In the genomic region with DNA sequence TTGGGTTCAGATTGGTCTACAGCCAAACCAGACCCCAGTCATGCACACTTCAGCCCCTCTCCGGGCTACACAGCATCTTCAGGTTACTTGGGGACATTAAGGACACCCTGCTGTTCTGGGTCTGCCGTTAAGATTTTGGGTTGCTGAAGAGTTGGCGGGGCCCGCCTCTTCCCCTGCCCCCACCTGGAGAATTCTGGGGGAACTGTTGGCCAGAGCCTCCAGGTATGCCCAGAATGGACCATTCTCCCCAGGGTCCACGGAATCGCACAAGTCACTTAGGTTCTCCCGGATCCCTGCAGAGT, we compare ENCODE assay signal across 6 cellular contexts. TPM values are rescaled to one million over a fixed set of nuclear protein-coding genes. Genes with fewer than 3 reads are reported as not detected.
DNase-seq lines count a peak whose midpoint lies in the region; ATAC-seq and TF ChIP-seq lines count a peak whose summit lies in the region.

No MANE protein-coding gene starts in this region.

- peak overlapping the region; percentile 35 to 57 for H3K4me3 Mint-ChIP-seq in effector memory CD8-positive, alpha-beta T cell

- TF ChIP-seq CTCF in SK-N-SH (IDR thresholded peaks at IDR 0.05) (no peak), smooth muscle cell (IDR thresholded peaks at IDR 0.05; ENCODE audit: borderline replicate concordance, insufficient read depth, poor library complexity, severe bottlenecking) (no peak)

- H3F3A ChIP-seq in SK-N-SH (replicated peaks; ENCODE audit: insufficient read depth) (no peaks in the 10 kb centered on the region), smooth muscle cell (ENCODE audit: low read depth) (peaks cover 27% of the 10 kb centered on the region)

- H3K4me2 ChIP-seq in SK-N-SH: peak overlapping the region; percentile 68
- peak overlapping the region; percentile 97 for H3K4me2 ChIP-seq in smooth muscle cell

- 21% methylated on average over 3 of the region's 7 CpGs for WGBS in SK-N-SH (ENCODE audit: low lambda C conversion rate)
- 16% methylated on average over 7 of the region's 7 CpGs for WGBS in smooth muscle cell (ENCODE audit: low lambda C conversion rate)

- no peak for ATAC-seq in SK-N-SH treated with all-trans-retinoic acid at 6 μM for 48 hours
- no peak for ATAC-seq in effector memory CD8-positive, alpha-beta T cell (replicated peaks)

- peaks cover 0 to 9% of the 10 kb centered on the region in 2 experiments for H3K36me3 ChIP-seq in SK-N-SH (replicated peaks in 1 of 2; ENCODE audit: control insufficient read depth in 1 of 2, insufficient read depth in 2 of 2, low read length in 1 of 2)
- H3K36me3 ChIP-seq in smooth muscle cell (ENCODE audit: low read depth): no peaks in the 10 kb centered on the region

- peaks cover 13% of the 10 kb centered on the region for H3K36me3 Mint-ChIP-seq in effector memory CD8-positive, alpha-beta T cell (ENCODE audit: insufficient read depth)

- H4K20me1 ChIP-seq in SK-N-SH (ENCODE audit: insufficient read depth): peaks cover 14% of the 10 kb centered on the region; the same call in 1 of the 2 replicates
- H4K20me1 ChIP-seq in smooth muscle cell (ENCODE audit: low read depth): peaks cover 39% of the 10 kb centered on the region

- H3K79me2 ChIP-seq in SK-N-SH (ENCODE audit: insufficient read depth): peaks cover 45% of the 10 kb centered on the region
- H3K79me2 ChIP-seq in smooth muscle cell (ENCODE audit: low read depth): peaks cover 49% of the 10 kb centered on the region

- peak overlapping the region; percentile 27; the same call in 1 of the 2 replicates for H3K9ac ChIP-seq in SK-N-SH
- peak overlapping the region; percentile 49 for H3K9ac ChIP-seq in smooth muscle cell (ENCODE audit: low read depth)

- H3K27ac ChIP-seq in SK-N-SH (ENCODE audit: low read depth in 2 of 2, low read length in 1 of 2) (peak overlapping the region; percentile 43 to 77; a peak in 3 of 4 replicates), smooth muscle cell (ENCODE audit: low read depth) (peak overlapping the region; percentile 77)

- peaks cover 17 to 34% of the 10 kb centered on the region in 2 donors for H3K27me3 Mint-ChIP-seq in effector memory CD8-positive, alpha-beta T cell

- DNase-seq in SK-N-SH (no peak), smooth muscle cell (lab: John Stamatoyannopoulos, UW; ENCODE audit: unreplicated experiment) (no peak), Kasumi-1 (lab: John Stamatoyannopoulos, UW) (no peak)
- no peak for DNase-seq in effector memory CD8-positive, alpha-beta T cell
- no peak for DNase-seq in activated effector memory CD4-positive, alpha-beta T cell treated with anti-CD3 and anti-CD28 coated beads, Interleukin-2, amount 50 U/mL, for 16 hours

- H3K9me3 ChIP-seq in SK-N-SH (no peaks in the 10 kb centered on the region), smooth muscle cell (replicated peaks; ENCODE audit: low read depth) (no peaks in the 10 kb centered on the region)

- no peaks in the 10 kb centered on the region for H3K9me2 ChIP-seq in SK-N-SH

- POLR2A ChIA-PET in SK-N-SH (lab: Yijun Ruan, JAX): interaction anchor here (1.5 to 2.6 kb wide), 6 partner anchors 17 to 53 kb away, joined by 4 to 21 read pairs (median 8); a partner anchor contains a TSS

- CTCF ChIA-PET in SK-N-SH (lab: Yijun Ruan, JAX): interaction anchor here (1.3 to 4.4 kb wide), 6 partner anchors 16 to 431 kb away, joined by 3 to 29 read pairs (median 6); a partner anchor contains a TSS

- H2AFZ ChIP-seq in SK-N-SH (ENCODE audit: low read depth) (peak overlapping the region; percentile 53; the same call in 1 of the 2 replicates), smooth muscle cell (ENCODE audit: low read depth) (no peak overlapping the region)

- TF ChIP-seq RAD21 in SK-N-SH (IDR thresholded peaks at IDR 0.05; ENCODE audit: low read length): no peak

- H3K4me1 ChIP-seq in SK-N-SH (ENCODE audit: control insufficient read depth in 1 of 2, insufficient read depth in 2 of 2, low read depth in 1 of 2, low read length in 1 of 2): peaks cover 14 to 23% of the 10 kb centered on the region in 2 experiments; a peak in 2 of 4 replicates
- peaks cover 20% of the 10 kb centered on the region for H3K4me1 ChIP-seq in smooth muscle cell (ENCODE audit: low read depth)

- no peaks in the 10 kb centered on the region for H3K9me3 Mint-ChIP-seq in effector memory CD8-positive, alpha-beta T cell

- no peak for TF ChIP-seq EP300 in SK-N-SH (IDR thresholded peaks at IDR 0.05; ENCODE audit: borderline replicate concordance in 1 of 2, low read depth in 1 of 2, low read length in 1 of 2)

- H3K4me3 ChIP-seq in SK-N-SH (ENCODE audit: low read depth in 2 of 2, low read length in 1 of 2): peak overlapping the region; percentile 38 to 55
- H3K4me3 ChIP-seq in smooth muscle cell: peak overlapping the region; percentile 99

- no peak overlapping the region for H3K27ac Mint-ChIP-seq in effector memory CD8-positive, alpha-beta T cell

- no peaks in the 10 kb centered on the region for H3K4me1 Mint-ChIP-seq in effector memory CD8-positive, alpha-beta T cell (ENCODE audit: low read depth in 2 of 2)

- H3K27me3 ChIP-seq in SK-N-SH (ENCODE audit: insufficient read depth) (no peaks in the 10 kb centered on the region), smooth muscle cell (ENCODE audit: low read depth) (no peaks in the 10 kb centered on the region)

TF ChIP-seq in SK-N-SH, 30 proteins besides CTCF, POLR2A, EP300 and RAD21:
- peak; percentile 5 for TF ChIP-seq CHD2 (IDR thresholded peaks at IDR 0.05; ENCODE audit: low read length, partially characterized antibody)
- TF ChIP-seq, protein P1, sequence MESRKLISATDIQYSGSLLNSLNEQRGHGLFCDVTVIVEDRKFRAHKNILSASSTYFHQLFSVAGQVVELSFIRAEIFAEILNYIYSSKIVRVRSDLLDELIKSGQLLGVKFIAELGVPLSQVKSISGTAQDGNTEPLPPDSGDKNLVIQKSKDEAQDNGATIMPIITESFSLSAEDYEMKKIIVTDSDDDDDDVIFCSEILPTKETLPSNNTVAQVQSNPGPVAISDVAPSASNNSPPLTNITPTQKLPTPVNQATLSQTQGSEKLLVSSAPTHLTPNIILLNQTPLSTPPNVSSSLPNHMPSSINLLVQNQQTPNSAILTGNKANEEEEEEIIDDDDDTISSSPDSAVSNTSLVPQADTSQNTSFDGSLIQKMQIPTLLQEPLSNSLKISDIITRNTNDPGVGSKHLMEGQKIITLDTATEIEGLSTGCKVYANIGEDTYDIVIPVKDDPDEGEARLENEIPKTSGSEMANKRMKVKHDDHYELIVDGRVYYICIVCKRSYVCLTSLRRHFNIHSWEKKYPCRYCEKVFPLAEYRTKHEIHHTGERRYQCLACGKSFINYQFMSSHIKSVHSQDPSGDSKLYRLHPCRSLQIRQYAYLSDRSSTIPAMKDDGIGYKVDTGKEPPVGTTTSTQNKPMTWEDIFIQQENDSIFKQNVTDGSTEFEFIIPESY (IDR thresholded peaks at IDR 0.05; ENCODE audit: borderline replicate concordance, low read depth): no peak

TF ChIP-seq in SK-N-SH treated with all-trans-retinoic acid at 6 μM for 48 hours, 23 proteins besides CTCF, POLR2A, EP300 and RAD21 (continues in another document):
- no peak for TF ChIP-seq SNAI2 (CRISPR knock-in tag; IDR thresholded peaks at IDR 0.05)
- TF ChIP-seq ZNF565 (CRISPR knock-in tag; conservative IDR thresholded peaks at IDR 0.05; ENCODE audit: low read depth): no peak
- no peak for TF ChIP-seq OSR1 (CRISPR knock-in tag; IDR thresholded peaks at IDR 0.05)
- no peak for TF ChIP-seq BACH2 (CRISPR knock-in tag; IDR thresholded peaks at IDR 0.05; ENCODE audit: borderline replicate concordance)
- no peak for TF ChIP-seq TOX (CRISPR knock-in tag; IDR thresholded peaks at IDR 0.05; ENCODE audit: borderline replicate concordance)
- TF ChIP-seq, protein P2, sequence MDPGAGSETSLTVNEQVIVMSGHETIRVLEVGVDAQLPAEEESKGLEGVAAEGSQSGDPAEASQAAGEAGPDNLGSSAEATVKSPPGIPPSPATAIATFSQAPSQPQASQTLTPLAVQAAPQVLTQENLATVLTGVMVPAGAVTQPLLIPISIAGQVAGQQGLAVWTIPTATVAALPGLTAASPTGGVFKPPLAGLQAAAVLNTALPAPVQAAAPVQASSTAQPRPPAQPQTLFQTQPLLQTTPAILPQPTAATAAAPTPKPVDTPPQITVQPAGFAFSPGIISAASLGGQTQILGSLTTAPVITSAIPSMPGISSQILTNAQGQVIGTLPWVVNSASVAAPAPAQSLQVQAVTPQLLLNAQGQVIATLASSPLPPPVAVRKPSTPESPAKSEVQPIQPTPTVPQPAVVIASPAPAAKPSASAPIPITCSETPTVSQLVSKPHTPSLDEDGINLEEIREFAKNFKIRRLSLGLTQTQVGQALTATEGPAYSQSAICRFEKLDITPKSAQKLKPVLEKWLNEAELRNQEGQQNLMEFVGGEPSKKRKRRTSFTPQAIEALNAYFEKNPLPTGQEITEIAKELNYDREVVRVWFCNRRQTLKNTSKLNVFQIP (CRISPR knock-in tag; IDR thresholded peaks at IDR 0.05; ENCODE audit: borderline replicate concordance, low read depth): no peak
- no peak for TF ChIP-seq GLIS3 (CRISPR knock-in tag; IDR thresholded peaks at IDR 0.05)
- no peak for TF ChIP-seq ZC3H10 (CRISPR knock-in tag; IDR thresholded peaks at IDR 0.05)

RNA-seq across cellular contexts. Expression of a gene that starts 0.4 kb away (rescaled TPM):
- polyA plus RNA-seq in SK-N-SH (2012; rRNA removed) (93.7 and 105 TPM in 2 replicates), smooth muscle cell (596 and 598 TPM in 2 replicates)
- polyA plus RNA-seq in SK-N-SH (2012; cell fraction: cytosol; rRNA removed): 54.5 and 77.5 TPM in 2 replicates
- polyA plus RNA-seq in SK-N-SH (2012; cell fraction: nucleus; rRNA removed): 207 and 220 TPM in 2 replicates
- total RNA-seq in smooth muscle cell: 376 and 417 TPM in 2 replicates

RNA-seq across cellular contexts. Expression of a gene that starts 16.3 kb away (rescaled TPM):
- polyA plus RNA-seq in SK-N-SH (2012; rRNA removed) (17.5 and 22.0 TPM in 2 replicates), smooth muscle cell (25.3 and 25.7 TPM in 2 replicates)
- 7.9 and 11.5 TPM in 2 replicates for polyA plus RNA-seq in SK-N-SH (2012; cell fraction: cytosol; rRNA removed)
- polyA plus RNA-seq in SK-N-SH (2012; cell fraction: nucleus; rRNA removed): 76.1 and 80.1 TPM in 2 replicates
- 13.2 and 20.0 TPM in 2 replicates for total RNA-seq in smooth muscle cell

RNA-seq across cellular contexts. Expression of a gene that starts 16.5 kb away (rescaled TPM):
- polyA plus RNA-seq in SK-N-SH (2012; rRNA removed) (43.0 and 64.7 TPM in 2 replicates), smooth muscle cell (112 and 125 TPM in 2 replicates)
- 28.4 and 30.5 TPM in 2 replicates for polyA plus RNA-seq in SK-N-SH (2012; cell fraction: cytosol; rRNA removed)
- 65.7 and 67.7 TPM in 2 replicates for polyA plus RNA-seq in SK-N-SH (2012; cell fraction: nucleus; rRNA removed)
- total RNA-seq in smooth muscle cell: 16.4 and 24.0 TPM in 2 replicates

RNA-seq across cellular contexts. Expression of a gene that starts 22.1 kb away (rescaled TPM):
- polyA plus RNA-seq in SK-N-SH (2012; rRNA removed): 46.9 and 59.6 TPM in 2 replicates
- 15.8 and 24.8 TPM in 2 replicates for polyA plus RNA-seq in SK-N-SH (2012; cell fraction: cytosol; rRNA removed)
- polyA plus RNA-seq in SK-N-SH (2012; cell fraction: nucleus; rRNA removed): 138 and 153 TPM in 2 replicates
- 36.9 and 51.4 TPM in 2 replicates for total RNA-seq in smooth muscle cell
- polyA plus RNA-seq in smooth muscle cell: 48.7 and 49.6 TPM in 2 replicates

RNA-seq across cellular contexts. Expression of a gene that starts 54.3 kb away (rescaled TPM):
- polyA plus RNA-seq in SK-N-SH (2012; rRNA removed) (60.5 and 64.8 TPM in 2 replicates), smooth muscle cell (71.9 and 72.7 TPM in 2 replicates)
- 73.5 and 75.8 TPM in 2 replicates for polyA plus RNA-seq in SK-N-SH (2012; cell fraction: cytosol; rRNA removed)
- polyA plus RNA-seq in SK-N-SH (2012; cell fraction: nucleus; rRNA removed): 41.4 and 43.8 TPM in 2 replicates
- 56.4 and 64.8 TPM in 2 replicates for total RNA-seq in smooth muscle cell
